Comparison of ENCODE assay signal across 1 cellular context in the genomic region with DNA sequence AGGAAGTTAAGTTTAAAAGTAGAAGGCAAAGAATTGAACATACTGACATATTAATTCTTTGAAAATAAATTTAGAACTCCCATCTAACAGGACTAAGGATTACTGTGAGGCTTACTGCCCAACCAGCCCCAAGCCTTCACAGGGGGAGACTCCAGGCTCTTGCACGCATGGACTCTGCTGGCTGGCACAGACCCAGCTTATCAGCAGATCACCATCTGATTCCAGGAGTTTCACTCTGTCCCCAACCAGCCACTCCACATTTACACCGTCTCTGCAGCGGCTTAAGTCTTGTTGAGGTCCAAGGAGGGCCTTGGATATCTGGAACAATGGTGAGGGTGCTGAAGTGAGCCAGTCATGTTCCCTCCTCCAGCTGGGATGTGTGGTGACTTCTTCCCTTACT.
TF ChIP-seq lines count a peak whose summit lies in the region.

No MANE protein-coding gene starts in this region.

TF ChIP-seq in HCT116, 20 proteins besides CTCF, POLR2A, EP300 and RAD21:
- TF ChIP-seq, protein P1, sequence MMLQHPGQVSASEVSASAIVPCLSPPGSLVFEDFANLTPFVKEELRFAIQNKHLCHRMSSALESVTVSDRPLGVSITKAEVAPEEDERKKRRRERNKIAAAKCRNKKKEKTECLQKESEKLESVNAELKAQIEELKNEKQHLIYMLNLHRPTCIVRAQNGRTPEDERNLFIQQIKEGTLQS (IDR thresholded peaks at IDR 0.05) = no peak
- no peak for TF ChIP-seq YY1 (IDR thresholded peaks at IDR 0.05; ENCODE audit: extremely low read depth, insufficient replicate concordance, low read depth, low read length)
- no peak for TF ChIP-seq EZH2 (IDR thresholded peaks at IDR 0.05)
- no peak for TF ChIP-seq SIN3A (IDR thresholded peaks at IDR 0.05; ENCODE audit: low read depth)
- TF ChIP-seq, protein P2, sequence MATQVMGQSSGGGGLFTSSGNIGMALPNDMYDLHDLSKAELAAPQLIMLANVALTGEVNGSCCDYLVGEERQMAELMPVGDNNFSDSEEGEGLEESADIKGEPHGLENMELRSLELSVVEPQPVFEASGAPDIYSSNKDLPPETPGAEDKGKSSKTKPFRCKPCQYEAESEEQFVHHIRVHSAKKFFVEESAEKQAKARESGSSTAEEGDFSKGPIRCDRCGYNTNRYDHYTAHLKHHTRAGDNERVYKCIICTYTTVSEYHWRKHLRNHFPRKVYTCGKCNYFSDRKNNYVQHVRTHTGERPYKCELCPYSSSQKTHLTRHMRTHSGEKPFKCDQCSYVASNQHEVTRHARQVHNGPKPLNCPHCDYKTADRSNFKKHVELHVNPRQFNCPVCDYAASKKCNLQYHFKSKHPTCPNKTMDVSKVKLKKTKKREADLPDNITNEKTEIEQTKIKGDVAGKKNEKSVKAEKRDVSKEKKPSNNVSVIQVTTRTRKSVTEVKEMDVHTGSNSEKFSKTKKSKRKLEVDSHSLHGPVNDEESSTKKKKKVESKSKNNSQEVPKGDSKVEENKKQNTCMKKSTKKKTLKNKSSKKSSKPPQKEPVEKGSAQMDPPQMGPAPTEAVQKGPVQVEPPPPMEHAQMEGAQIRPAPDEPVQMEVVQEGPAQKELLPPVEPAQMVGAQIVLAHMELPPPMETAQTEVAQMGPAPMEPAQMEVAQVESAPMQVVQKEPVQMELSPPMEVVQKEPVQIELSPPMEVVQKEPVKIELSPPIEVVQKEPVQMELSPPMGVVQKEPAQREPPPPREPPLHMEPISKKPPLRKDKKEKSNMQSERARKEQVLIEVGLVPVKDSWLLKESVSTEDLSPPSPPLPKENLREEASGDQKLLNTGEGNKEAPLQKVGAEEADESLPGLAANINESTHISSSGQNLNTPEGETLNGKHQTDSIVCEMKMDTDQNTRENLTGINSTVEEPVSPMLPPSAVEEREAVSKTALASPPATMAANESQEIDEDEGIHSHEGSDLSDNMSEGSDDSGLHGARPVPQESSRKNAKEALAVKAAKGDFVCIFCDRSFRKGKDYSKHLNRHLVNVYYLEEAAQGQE (IDR thresholded peaks at IDR 0.05; ENCODE audit: low read depth) = no peak
